ENCODE assay signal across 15 cellular contexts in the genomic region with DNA sequence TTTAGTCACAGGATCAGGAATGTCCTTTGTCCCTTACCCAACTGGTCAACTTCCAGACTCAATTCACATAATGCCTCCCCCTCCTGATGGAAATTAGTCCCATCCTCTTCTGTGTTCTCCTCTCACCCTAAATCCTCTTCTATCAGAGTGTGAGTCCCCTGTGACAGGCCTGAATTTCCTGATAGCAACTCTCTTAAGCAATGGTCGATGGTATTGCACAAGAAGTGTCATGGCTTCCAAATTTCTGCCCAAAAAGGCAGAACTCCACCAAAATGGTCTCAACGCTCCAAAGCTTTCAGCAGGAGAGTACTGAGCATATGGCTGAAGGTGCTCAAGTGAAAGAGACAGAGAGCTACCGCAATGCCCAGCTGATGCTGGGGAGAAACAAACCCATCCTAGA. TPM values are rescaled to one million over a fixed set of nuclear protein-coding genes. Genes with fewer than 3 reads are reported as not detected.
DNase-seq lines count a peak whose midpoint lies in the region; TF ChIP-seq lines count a peak whose summit lies in the region.
"Had no signal": no experiment of that assay in that cellular context is flagged by ENCODE, and none has a peak within 500 bp of the region (broad histone marks: within the 10 kb centered on the region; RNA-seq: fewer than 3 reads in every experiment).

No MANE protein-coding gene starts in this region.

- peaks cover 22% of the 10 kb centered on the region for H3F3A ChIP-seq in neural progenitor cell (ENCODE audit: low read depth)

- peak overlapping the region; percentile 39 for H3K4me2 ChIP-seq in neural progenitor cell

- peaks cover 63% of the 10 kb centered on the region for H3K4me1 Mint-ChIP-seq in activated CD4-positive, alpha-beta memory T cell treated with anti-CD3 and anti-CD28 coated beads for 36 hours (ENCODE audit: low read depth)
- peaks cover 59% of the 10 kb centered on the region for H3K4me1 Mint-ChIP-seq in activated CD4-positive, alpha-beta memory T cell treated with anti-CD3 and anti-CD28 coated beads, Interleukin-2, amount 10 ng/mL, durations not matched to agents 7 days and 5 days
- H3K4me1 Mint-ChIP-seq in neural progenitor cell = peaks cover 50% of the 10 kb centered on the region
- H3K4me1 Mint-ChIP-seq in HFFc6 (ENCODE audit: low read depth) = peaks cover 34% of the 10 kb centered on the region

- no peak for DNase-seq in activated CD4-positive, alpha-beta memory T cell treated with anti-CD3 and anti-CD28 coated beads for 36 hours
- DNase-seq in activated CD4-positive, alpha-beta memory T cell treated with anti-CD3 and anti-CD28 coated beads, Interleukin-2, amount 10 ng/mL, durations not matched to agents 7 days and 5 days = no peak
- DNase-seq in NOMO-1 treated with DMSO at 0.1 percent for 48 hours (lab: John Stamatoyannopoulos, UW; ENCODE audit: unreplicated experiment) (peak; percentile 43), neural progenitor cell (ENCODE audit: low spot score) (peak; percentile 43), HFFc6 (no peak), epidermal melanocyte (ENCODE audit: insufficient read length, low spot score) (no peak)
- no peak for DNase-seq in activated CD4-positive, CD25-positive, alpha-beta regulatory T cell treated with anti-CD3 and anti-CD28 coated beads, Interleukin-2, amount 50 U/mL, for 72 hours
- DNase-seq: ACHN; activated CD4-positive, CD25-positive, alpha-beta regulatory T cell; activated gamma-delta T cell treated with Interleukin-2 at 50 U/mL for 16 hours; left cardiac atrium; NCI-H2227 treated with DMSO at 0.1 percent for 48 hours; SHP77; upper lobe of left lung had no signal

- peaks cover 41% of the 10 kb centered on the region for H3K79me2 ChIP-seq in neural progenitor cell (ENCODE audit: low read depth)

- H3K9me3 ChIP-seq in duodenal mucosa (ENCODE audit: control insufficient read depth in 1 of 2, low read length in 2 of 2) (no peaks in the 10 kb centered on the region), neural progenitor cell (ENCODE audit: low read depth) (no peaks in the 10 kb centered on the region)
- H3K9me3 ChIP-seq: upper lobe of left lung had no signal

- H3K4me1 ChIP-seq in duodenal mucosa (ENCODE audit: control insufficient read depth in 1 of 2, insufficient read depth in 2 of 2, low read length in 2 of 2) = peaks cover 35 to 36% of the 10 kb centered on the region in 2 donors
- H3K4me1 ChIP-seq in neural progenitor cell = peaks cover 31% of the 10 kb centered on the region

- peak overlapping the region; percentile 30 for H3K4me3 Mint-ChIP-seq in activated CD4-positive, alpha-beta memory T cell treated with anti-CD3 and anti-CD28 coated beads for 36 hours
- H3K4me3 Mint-ChIP-seq in activated CD4-positive, alpha-beta memory T cell treated with anti-CD3 and anti-CD28 coated beads, Interleukin-2, amount 10 ng/mL, durations not matched to agents 7 days and 5 days = no peak overlapping the region
- H3K4me3 Mint-ChIP-seq in neural progenitor cell (peak overlapping the region; percentile 14), HFFc6 (no peak overlapping the region)

- intact Hi-C loops in activated CD4-positive, alpha-beta memory T cell treated with anti-CD3 and anti-CD28 coated beads for 36 hours (cut with micrococcal nuclease) = loop anchor here (10.0 kb wide), 1 partner anchor 716 kb away; no protein-coding TSS in a partner anchor

- POLR2A ChIA-PET in activated CD4-positive, alpha-beta memory T cell treated with anti-CD3 and anti-CD28 coated beads for 36 hours (lab: Charles Lee) = no interaction called here
- POLR2A ChIA-PET in activated CD4-positive, alpha-beta memory T cell treated with anti-CD3 and anti-CD28 coated beads, Interleukin-2, amount 10 ng/mL, durations not matched to agents 7 days and 5 days (lab: Charles Lee) = no interaction called here

- no peaks in the 10 kb centered on the region for H3K27me3 Mint-ChIP-seq in activated CD4-positive, alpha-beta memory T cell treated with anti-CD3 and anti-CD28 coated beads for 36 hours
- peaks cover 4% of the 10 kb centered on the region for H3K27me3 Mint-ChIP-seq in activated CD4-positive, alpha-beta memory T cell treated with anti-CD3 and anti-CD28 coated beads, Interleukin-2, amount 10 ng/mL, durations not matched to agents 7 days and 5 days
- H3K27me3 Mint-ChIP-seq in neural progenitor cell (ENCODE audit: insufficient read depth, low read depth) (peaks cover 2% of the 10 kb centered on the region), HFFc6 (ENCODE audit: insufficient read depth) (peaks cover 4% of the 10 kb centered on the region)

- H3K27ac Mint-ChIP-seq in activated CD4-positive, alpha-beta memory T cell treated with anti-CD3 and anti-CD28 coated beads for 36 hours = no peak overlapping the region
- no peak overlapping the region for H3K27ac Mint-ChIP-seq in activated CD4-positive, alpha-beta memory T cell treated with anti-CD3 and anti-CD28 coated beads, Interleukin-2, amount 10 ng/mL, durations not matched to agents 7 days and 5 days
- H3K27ac Mint-ChIP-seq in neural progenitor cell = no peak overlapping the region
- H3K27ac Mint-ChIP-seq in HFFc6 = no peak overlapping the region

- H3K27ac ChIP-seq in duodenal mucosa (ENCODE audit: low read depth, low read length) (no peak overlapping the region), neural progenitor cell (no peak overlapping the region)
- H3K27ac ChIP-seq: upper lobe of left lung had no signal

- TF ChIP-seq CTCF in neural progenitor cell (IDR thresholded peaks at IDR 0.05) = no peak
- TF ChIP-seq CTCF in HFFc6 (IDR thresholded peaks at IDR 0.05) = no peak

- H3K9ac ChIP-seq in duodenal mucosa (ENCODE audit: low read depth in 1 of 2, low read length in 2 of 2) = peak overlapping the region in 1 of 2 donors; percentile 28
- no peak overlapping the region for H3K9ac ChIP-seq in neural progenitor cell

- H3K27me3 ChIP-seq in duodenal mucosa (ENCODE audit: control insufficient read depth in 1 of 2, insufficient read depth in 2 of 2, low read length in 2 of 2) = no peaks in the 10 kb centered on the region
- H3K27me3 ChIP-seq in neural progenitor cell = no peaks in the 10 kb centered on the region
- H3K27me3 ChIP-seq: upper lobe of left lung had no signal

- peaks cover 10 to 12% of the 10 kb centered on the region in 2 donors for H3K36me3 ChIP-seq in duodenal mucosa (ENCODE audit: control insufficient read depth in 1 of 2, insufficient read depth in 2 of 2, low read length in 2 of 2)
- H3K36me3 ChIP-seq in neural progenitor cell = no peaks in the 10 kb centered on the region

- H3K9me3 Mint-ChIP-seq in activated CD4-positive, alpha-beta memory T cell treated with anti-CD3 and anti-CD28 coated beads for 36 hours = no peaks in the 10 kb centered on the region
- no peaks in the 10 kb centered on the region for H3K9me3 Mint-ChIP-seq in activated CD4-positive, alpha-beta memory T cell treated with anti-CD3 and anti-CD28 coated beads, Interleukin-2, amount 10 ng/mL, durations not matched to agents 7 days and 5 days
- no peaks in the 10 kb centered on the region for H3K9me3 Mint-ChIP-seq in neural progenitor cell
- H3K9me3 Mint-ChIP-seq in HFFc6 = no peaks in the 10 kb centered on the region

- H3K4me3 ChIP-seq in duodenal mucosa (ENCODE audit: low read depth in 1 of 2, low read length in 2 of 2) (peak overlapping the region; percentile 46 to 90), neural progenitor cell (no peak overlapping the region)
- H3K4me3 ChIP-seq: upper lobe of left lung had no signal

- H3K36me3 Mint-ChIP-seq in activated CD4-positive, alpha-beta memory T cell treated with anti-CD3 and anti-CD28 coated beads for 36 hours = peaks cover 5% of the 10 kb centered on the region
- peaks cover 15% of the 10 kb centered on the region for H3K36me3 Mint-ChIP-seq in activated CD4-positive, alpha-beta memory T cell treated with anti-CD3 and anti-CD28 coated beads, Interleukin-2, amount 10 ng/mL, durations not matched to agents 7 days and 5 days (ENCODE audit: low read depth)
- H3K36me3 Mint-ChIP-seq in neural progenitor cell (peaks cover 7% of the 10 kb centered on the region), HFFc6 (ENCODE audit: low read depth) (peaks cover 1% of the 10 kb centered on the region; the same call in 1 of the 2 replicates)

- CTCF ChIA-PET in activated CD4-positive, alpha-beta memory T cell treated with anti-CD3 and anti-CD28 coated beads for 36 hours (lab: Charles Lee) = interaction anchor here (1.6 kb wide), 1 partner anchor 323 kb away, joined by 4 read pairs; no protein-coding TSS in a partner anchor
- CTCF ChIA-PET in activated CD4-positive, alpha-beta memory T cell treated with anti-CD3 and anti-CD28 coated beads, Interleukin-2, amount 10 ng/mL, durations not matched to agents 7 days and 5 days (lab: Charles Lee) = interaction anchor here (1.8 to 3.0 kb wide), 2 partner anchors 83 to 312 kb away, joined by 9 to 10 read pairs; no protein-coding TSS in a partner anchor

- peaks cover 47% of the 10 kb centered on the region for H4K20me1 ChIP-seq in neural progenitor cell (ENCODE audit: low read depth)

- H2AFZ ChIP-seq in neural progenitor cell (replicated peaks) = no peak overlapping the region

RNA-seq across cellular contexts. Expression of a gene that starts 2.4 kb away (rescaled TPM):
- total RNA-seq in activated CD4-positive, alpha-beta memory T cell treated with anti-CD3 and anti-CD28 coated beads for 36 hours = 10 to 100 TPM; 42.7 to 45.7 TPM
- 10 to 100 TPM; 43.7 to 44.3 TPM for total RNA-seq in activated CD4-positive, alpha-beta memory T cell treated with anti-CD3 and anti-CD28 coated beads, Interleukin-2, amount 10 ng/mL, durations not matched to agents 7 days and 5 days
- total RNA-seq in neural progenitor cell (ENCODE audit: low replicate concordance) = 24.3 and 28.6 TPM in 2 replicates
- 10 to 100 TPM; 35.4 to 42.1 (median 36.8) TPM for total RNA-seq in HFFc6 (2021; fragmentation: NEBNext Ultra II Directional; extraction: Animal tissue kit (Norgen Biotek cat#: 25700))

Comparison
In these comparisons a context has a peak if more than half of its experiments do, and no peak if none do; other contexts are left out.
1. H3K4me3 Mint-ChIP-seq: peak in activated CD4-positive, alpha-beta memory T cell treated with anti-CD3 and anti-CD28 coated beads for 36 hours (single experiment) and neural progenitor cell (single experiment); none in activated CD4-positive, alpha-beta memory T cell treated with anti-CD3 and anti-CD28 coated beads, Interleukin-2, amount 10 ng/mL, durations not matched to agents 7 days and 5 days (single experiment) and HFFc6 (single experiment).
2. DNase-seq: peak in NOMO-1 treated with DMSO at 0.1 percent for 48 hours (single experiment) and neural progenitor cell (single experiment); none in activated CD4-positive, alpha-beta memory T cell treated with anti-CD3 and anti-CD28 coated beads for 36 hours (single experiment), activated CD4-positive, alpha-beta memory T cell treated with anti-CD3 and anti-CD28 coated beads, Interleukin-2, amount 10 ng/mL, durations not matched to agents 7 days and 5 days (single experiment), activated CD4-positive, CD25-positive, alpha-beta regulatory T cell treated with anti-CD3 and anti-CD28 coated beads, Interleukin-2, amount 50 U/mL, for 72 hours (single experiment), HFFc6 (single experiment) and epidermal melanocyte (single experiment).